In genomic region chr2:190984595-190984994, GRCh38 we compare ENCODE assay signal across 9 cellular contexts. TPM values are rescaled to one million over a fixed set of nuclear protein-coding genes. Genes with fewer than 3 reads are reported as not detected.
DNase-seq lines count a peak whose midpoint lies in the region; ATAC-seq and TF ChIP-seq lines count a peak whose summit lies in the region.
"Had no signal": no experiment of that assay in that cellular context is flagged by ENCODE, and none has a peak within 500 bp of the region (broad histone marks: within the 10 kb centered on the region; RNA-seq: fewer than 3 reads in every experiment).

No MANE protein-coding gene starts in this region.

- H3K36me3 Mint-ChIP-seq in activated naive CD4-positive, alpha-beta T cell treated with anti-CD3 and anti-CD28 coated beads, Interleukin-2, amount 50 U/mL, for 24 hours = peaks cover 42% of the 10 kb centered on the region
- H3K36me3 Mint-ChIP-seq in Caco-2 (ENCODE audit: insufficient read depth, unreplicated experiment) = peaks cover 88% of the 10 kb centered on the region

- H3K4me3 Mint-ChIP-seq in activated naive CD4-positive, alpha-beta T cell treated with anti-CD3 and anti-CD28 coated beads, Interleukin-2, amount 50 U/mL, for 24 hours = peak overlapping the region; percentile 24
- H3K4me3 Mint-ChIP-seq in Caco-2 (ENCODE audit: unreplicated experiment) = no peak overlapping the region

- POLR2A ChIA-PET in Caco-2 (lab: Charles Lee) = no interaction called here

- H3K4me3 ChIP-seq in Caco-2 (ENCODE audit: low read depth, low read length) (no peak overlapping the region), heart left ventricle (no peak overlapping the region)

- no peak for TF ChIP-seq CTCF in Caco-2 (IDR thresholded peaks at IDR 0.05; ENCODE audit: insufficient read depth in 1 of 2, low read depth in 1 of 2, low read length in 1 of 2, severe bottlenecking in 1 of 2, unreplicated experiment in 1 of 2)
- TF ChIP-seq CTCF in heart left ventricle (IDR thresholded peaks at IDR 0.05) = no peak

- 79 to 84% (median 83%) methylated on average over 5 of the region's 5 CpGs for WGBS in heart left ventricle, 4 donors

- H3K9me3 Mint-ChIP-seq in activated naive CD4-positive, alpha-beta T cell treated with anti-CD3 and anti-CD28 coated beads, Interleukin-2, amount 50 U/mL, for 24 hours = no peaks in the 10 kb centered on the region
- H3K9me3 Mint-ChIP-seq in Caco-2 (ENCODE audit: unreplicated experiment) = no peaks in the 10 kb centered on the region

- H3K36me3 ChIP-seq in Caco-2 (ENCODE audit: control insufficient read depth, insufficient read depth, low read length) (peaks cover 7% of the 10 kb centered on the region), heart left ventricle (peaks cover 0 to 100% (median 88%) of the 10 kb centered on the region in 9 donors)

- in situ Hi-C loops in GM18951 (cut with MboI; ENCODE audit: low sequenced_read_pairs, unreplicated experiment) = no loop called here

- H3K27me3 Mint-ChIP-seq in activated naive CD4-positive, alpha-beta T cell treated with anti-CD3 and anti-CD28 coated beads, Interleukin-2, amount 50 U/mL, for 24 hours = no peaks in the 10 kb centered on the region
- no peaks in the 10 kb centered on the region for H3K27me3 Mint-ChIP-seq in Caco-2 (ENCODE audit: insufficient read depth, unreplicated experiment)

- TF ChIP-seq POLR2A in GM18951 (IDR thresholded peaks at IDR 0.05; ENCODE audit: extremely low read depth, insufficient read depth, insufficient read length) (peak; percentile 43), heart left ventricle (IDR thresholded peaks at IDR 0.05) (no peak)

- no peak overlapping the region for H3K27ac ChIP-seq in heart left ventricle

- peaks cover 74% of the 10 kb centered on the region for H3K4me1 Mint-ChIP-seq in activated naive CD4-positive, alpha-beta T cell treated with anti-CD3 and anti-CD28 coated beads, Interleukin-2, amount 50 U/mL, for 24 hours
- H3K4me1 Mint-ChIP-seq in Caco-2 (ENCODE audit: low read depth, unreplicated experiment) = peaks cover 22% of the 10 kb centered on the region

- H3K27ac Mint-ChIP-seq in activated naive CD4-positive, alpha-beta T cell treated with anti-CD3 and anti-CD28 coated beads, Interleukin-2, amount 50 U/mL, for 24 hours = peak overlapping the region; percentile 76
- no peak overlapping the region for H3K27ac Mint-ChIP-seq in Caco-2 (ENCODE audit: unreplicated experiment)

- H3K27me3 ChIP-seq in Caco-2 (replicated peaks; ENCODE audit: control insufficient read depth, insufficient read depth, low read length) = no peaks in the 10 kb centered on the region
- no peaks in the 10 kb centered on the region for H3K27me3 ChIP-seq in heart left ventricle

- CTCF ChIA-PET in Caco-2 (lab: Charles Lee) = no interaction called here

- H3K9me3 ChIP-seq in Caco-2 = no peaks in the 10 kb centered on the region
- no peaks in the 10 kb centered on the region for H3K9me3 ChIP-seq in heart left ventricle

- DNase-seq in AG08395 (ENCODE audit: low spot score) (peak; percentile 60), glomerular visceral epithelial cell (ENCODE audit: extremely low spot score) (peak; percentile 70), activated gamma-delta T cell (lab: John Stamatoyannopoulos, UW) (no peak), NCI-H446 treated with DMSO at 0.1 percent for 48 hours (lab: John Stamatoyannopoulos, UW) (no peak), Caco-2 (no peak), heart left ventricle (no peak)
- DNase-seq: head of caudate nucleus had no signal

- no peak for ATAC-seq in heart left ventricle

- peaks cover 9% of the 10 kb centered on the region for H3K4me1 ChIP-seq in Caco-2
- peaks cover 3 to 39% (median 14%) of the 10 kb centered on the region in 12 donors for H3K4me1 ChIP-seq in heart left ventricle

- intact Hi-C loops in Caco-2 (cut with micrococcal nuclease; ENCODE audit: unreplicated experiment) (no loop called here), heart left ventricle (cut with DNase I) (loop anchor here in 1 of 10 donors (5.0 kb wide), 1 partner anchor 122 kb away; no protein-coding TSS in a partner anchor)

- BruUV-seq in Caco-2 (replicated peaks; lab: Mats Ljungman, UMichigan) = no TSS peak

RNA-seq across cellular contexts. Expression of gene STAT1, which starts 29.4 kb away (rescaled TPM):
- total RNA-seq in Caco-2 (2022) (113 and 126 TPM in 2 replicates), heart left ventricle (100 to 1,000 TPM in 1 of 9 donors, 10 to 100 TPM in 8; 29.1 to 469 (median 55.1) TPM)
- 10 to 100 TPM in 1 of 2 donors, 1 to 10 TPM in 1; 7.8 to 31.8 TPM for polyA plus RNA-seq in heart left ventricle

Comparison
In these comparisons a context has a peak if more than half of its experiments do, and no peak if none do; other contexts are left out.
1. DNase-seq: peak in AG08395 (single experiment) and glomerular visceral epithelial cell (single experiment); none in activated gamma-delta T cell (single experiment), NCI-H446 treated with DMSO at 0.1 percent for 48 hours (single experiment), Caco-2 (0 of 2) and heart left ventricle (0 of 5).